Comparison of ENCODE assay signal across 10 cellular contexts in the genomic region with DNA sequence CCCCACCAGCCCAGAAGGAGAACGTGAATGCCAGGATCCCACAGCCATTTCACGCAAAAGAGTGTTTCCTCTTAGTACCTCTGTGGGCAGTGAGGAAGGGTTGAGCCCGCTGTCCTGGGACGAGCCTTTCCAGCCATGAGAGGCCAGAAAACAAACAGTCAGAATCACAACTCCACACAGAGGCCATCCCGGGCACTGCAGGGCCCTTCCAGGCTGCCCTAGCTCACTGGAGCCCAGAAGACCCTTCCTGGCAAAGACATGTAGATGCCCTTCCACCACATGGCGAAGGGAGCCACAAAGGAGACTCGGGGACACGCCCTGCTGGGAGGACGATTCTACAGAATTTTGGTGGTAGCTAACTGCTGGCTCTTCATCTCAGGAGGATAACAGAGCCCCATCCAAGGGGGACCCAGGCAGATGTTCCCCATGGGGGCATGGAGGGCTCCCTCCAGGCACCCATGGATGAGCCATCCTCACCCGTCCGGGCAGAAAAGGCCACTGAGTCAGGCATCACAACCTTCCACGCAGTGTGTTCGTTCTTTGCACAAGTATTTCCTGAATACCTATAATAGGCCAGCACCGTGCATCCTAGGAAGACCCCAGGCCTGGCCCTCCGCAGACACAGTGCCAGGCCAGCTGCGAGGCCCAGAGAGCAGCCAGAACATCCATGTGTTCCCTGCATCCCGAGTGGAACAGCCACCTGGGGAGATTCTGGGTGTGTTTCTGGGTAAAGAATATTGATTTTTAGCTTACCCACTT. TPM values are rescaled to one million over a fixed set of nuclear protein-coding genes. Genes with fewer than 3 reads are reported as not detected.
A peak's percentile ranks its signal among the peaks of the same experiment; 100 is the strongest.
DNase-seq lines count a peak whose midpoint lies in the region; ATAC-seq, FAIRE-seq and TF ChIP-seq lines count a peak whose summit lies in the region.
"Had no signal": no experiment of that assay in that cellular context is flagged by ENCODE, and none has a peak within 500 bp of the region (broad histone marks: within the 10 kb centered on the region; RNA-seq: fewer than 3 reads in every experiment).

No MANE protein-coding gene starts in this region.

- no peaks in the 10 kb centered on the region for H3K36me3 Mint-ChIP-seq in activated T-helper 17 cell treated with anti-CD3 and anti-CD28 coated beads, Interleukin-2, amount 50 U/mL, for 72 hours (ENCODE audit: low read depth)

- H3K4me1 Mint-ChIP-seq in activated T-helper 17 cell treated with anti-CD3 and anti-CD28 coated beads, Interleukin-2, amount 50 U/mL, for 72 hours, result no peaks in the 10 kb centered on the region

- no peak overlapping the region for H3K4me2 ChIP-seq in hepatocyte
- H3K4me2 ChIP-seq: KMS-11 had no signal

- H3K27me3 ChIP-seq in hepatocyte (no peaks in the 10 kb centered on the region), thoracic aorta (replicated peaks; ENCODE audit: insufficient read depth) (no peaks in the 10 kb centered on the region)

- 90% methylated on average over 17 of the region's 17 CpGs for WGBS in hepatocyte (ENCODE audit: low lambda C conversion rate, missing lambda C conversion rate)

- H3K9me3 ChIP-seq in hepatocyte (ENCODE audit: low read depth) (no peaks in the 10 kb centered on the region), thoracic aorta (no peaks in the 10 kb centered on the region)

- TF ChIP-seq CTCF in hepatocyte (IDR thresholded peaks at IDR 0.05; ENCODE audit: poor library complexity) (peak; percentile 34), thoracic aorta (IDR thresholded peaks at IDR 0.05) (peak; percentile 56)

- peak overlapping the region; percentile 66 for H3K27ac ChIP-seq in hepatocyte
- no peak overlapping the region for H3K27ac ChIP-seq in thoracic aorta
- H3K27ac ChIP-seq: KMS-11 had no signal

- H3K4me3 ChIP-seq in hepatocyte (no peak overlapping the region), thoracic aorta (no peak overlapping the region)

- FAIRE-seq in H54 (lab: Jason Lieb, UNC), result no peak

- H2AFZ ChIP-seq in hepatocyte, result no peak overlapping the region

- DNase-seq in H54 (ENCODE audit: insufficient read length, low spot score) (peak; percentile 60), hepatocyte (ENCODE audit: low spot score) (peak; percentile 41), thoracic aorta (ENCODE audit: low spot score) (no peak), GDM1 (lab: John Stamatoyannopoulos, UW) (no peak)
- no peak for DNase-seq in activated CD4-positive, alpha-beta T cell treated with anti-CD3 and anti-CD28 coated beads, Interleukin-2, amount 50 U/mL, for 1 hour
- DNase-seq: stimulated activated CD4-positive, alpha-beta T cell treated with anti-CD3 and anti-CD28 coated beads, Interleukin-4, amount 100 ng/mL, for 1 hour had no signal

- no peaks in the 10 kb centered on the region for H3K9me3 Mint-ChIP-seq in activated T-helper 17 cell treated with anti-CD3 and anti-CD28 coated beads, Interleukin-2, amount 50 U/mL, for 72 hours

- H3K79me2 ChIP-seq in hepatocyte, result no peaks in the 10 kb centered on the region

- H3K4me1 ChIP-seq in hepatocyte (ENCODE audit: insufficient read depth) (peaks cover 12% of the 10 kb centered on the region), thoracic aorta (ENCODE audit: control insufficient read depth in 1 of 2, low read depth in 2 of 2) (peaks cover 0 to 13% of the 10 kb centered on the region in 2 donors)

- no peaks in the 10 kb centered on the region for H4K20me1 ChIP-seq in hepatocyte (ENCODE audit: insufficient read depth, poor library complexity, severe bottlenecking)

- peaks cover 24% of the 10 kb centered on the region for H3K27me3 Mint-ChIP-seq in activated T-helper 17 cell treated with anti-CD3 and anti-CD28 coated beads, Interleukin-2, amount 50 U/mL, for 72 hours

- H3K36me3 ChIP-seq in hepatocyte (replicated peaks; ENCODE audit: insufficient read depth, low read depth) (no peaks in the 10 kb centered on the region), thoracic aorta (no peaks in the 10 kb centered on the region)

- no peak for TF ChIP-seq POLR2A in H54 (IDR thresholded peaks at IDR 0.05; ENCODE audit: low read depth, low read length)

- ATAC-seq in activated T-helper 17 cell treated with anti-CD3 and anti-CD28 coated beads, Interleukin-2, amount 50 U/mL, for 72 hours (replicated peaks), result peak; percentile 6
- no peak for ATAC-seq in thoracic aorta (ENCODE audit: insufficient number of reproducible peaks, low FRiP score, low read depth)
- ATAC-seq in GM19397 (IDR thresholded peaks at IDR 0.05; ENCODE audit: unreplicated experiment), result no peak
- no peak for ATAC-seq in HG02840 (IDR thresholded peaks at IDR 0.05; ENCODE audit: low FRiP score, unreplicated experiment)

- H3K4me3 Mint-ChIP-seq in activated T-helper 17 cell treated with anti-CD3 and anti-CD28 coated beads, Interleukin-2, amount 50 U/mL, for 72 hours, result no peak overlapping the region

- no peaks in the 10 kb centered on the region for H3K9me2 ChIP-seq in hepatocyte (replicated peaks; ENCODE audit: insufficient read depth)

- no peak overlapping the region for H3K27ac Mint-ChIP-seq in activated T-helper 17 cell treated with anti-CD3 and anti-CD28 coated beads, Interleukin-2, amount 50 U/mL, for 72 hours

RNA-seq across cellular contexts. Expression of gene SLC12A8, which starts 47.2 kb away (rescaled TPM):
- total RNA-seq in activated T-helper 17 cell treated with anti-CD3 and anti-CD28 coated beads, Interleukin-2, amount 50 U/mL, for 72 hours, result 1 to 10 TPM in 1 of 2 donors, under 1 TPM in 1; 0.53 to 1.5 TPM
- total RNA-seq in hepatocyte (20.0 and 21.5 TPM in 2 replicates), thoracic aorta (1 to 10 TPM; 3.0 to 4.1 TPM)
- polyA plus RNA-seq in hepatocyte, result 18.9 and 19.3 TPM in 2 replicates

Comparison
In these comparisons a context has a peak if more than half of its experiments do, and no peak if none do; other contexts are left out.
1. DNase-seq: peak in H54 (single experiment) and hepatocyte (single experiment); none in thoracic aorta (single experiment), activated CD4-positive, alpha-beta T cell treated with anti-CD3 and anti-CD28 coated beads, Interleukin-2, amount 50 U/mL, for 1 hour (single experiment) and GDM1 (single experiment).